8 cellular contexts compared by ENCODE assay signal in the genomic region with DNA sequence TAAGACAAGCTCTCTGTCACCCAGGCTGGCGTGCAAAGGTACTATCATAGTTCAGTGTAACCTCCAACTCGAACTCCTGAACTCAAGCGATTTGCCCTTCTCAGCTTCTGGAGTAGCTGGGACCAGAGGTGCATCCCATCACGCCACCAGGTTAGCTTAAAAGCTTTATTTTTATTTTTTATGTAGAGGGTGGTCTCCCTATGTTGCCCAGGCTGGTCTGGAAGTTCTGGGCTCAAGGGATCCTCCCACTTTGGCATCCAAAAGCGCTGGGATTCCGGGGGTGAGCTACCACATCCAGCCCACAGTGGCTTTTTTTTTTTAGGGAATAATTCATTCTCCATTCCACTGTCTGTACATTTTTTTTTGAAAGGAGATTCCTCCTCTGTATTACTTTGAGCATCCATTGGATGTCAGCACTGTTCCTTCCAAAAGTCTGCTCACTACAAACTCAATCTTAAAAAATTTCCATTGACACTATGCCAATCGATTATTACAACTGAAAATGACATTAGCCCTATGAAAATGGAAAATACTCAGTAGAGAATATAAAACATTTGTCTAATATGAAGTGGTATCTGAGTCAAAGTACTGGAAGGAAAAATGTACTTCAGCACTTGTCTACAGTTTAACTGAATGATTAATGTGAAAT. TPM values are rescaled to one million over a fixed set of nuclear protein-coding genes. Genes with fewer than 3 reads are reported as not detected.
DNase-seq lines count a peak whose midpoint lies in the region; ATAC-seq and TF ChIP-seq lines count a peak whose summit lies in the region.

No MANE protein-coding gene starts in this region.

- no peaks in the 10 kb centered on the region for H3K27me3 ChIP-seq in Peyer's patch
- no peaks in the 10 kb centered on the region for H3K27me3 ChIP-seq in effector memory CD4-positive, alpha-beta T cell (replicated peaks; ENCODE audit: control insufficient read depth, insufficient read depth, low read length, poor library complexity, severe bottlenecking)

- H3K4me3 ChIP-seq in AG04449 (ENCODE audit: low read depth, low read length) (peak overlapping the region; percentile 93), Peyer's patch (peak overlapping the region; percentile 88 to 98 (median 93))
- peak overlapping the region; percentile 72 for H3K4me3 ChIP-seq in effector memory CD4-positive, alpha-beta T cell (ENCODE audit: insufficient read depth, low read depth, low read length, poor library complexity, severe bottlenecking)

- peak overlapping the region; percentile 100 for H3K27ac Mint-ChIP-seq in naive B cell

- TF ChIP-seq CTCF in AG04449 (IDR thresholded peaks at IDR 0.05; ENCODE audit: insufficient read depth, low read length, missing control alignments) (peak; percentile 24), GM12872 (IDR thresholded peaks at IDR 0.05; ENCODE audit: insufficient read depth, low read depth, low read length) (peak; percentile 42; the same call in 1 of the 3 replicates), Peyer's patch (IDR thresholded peaks at IDR 0.05) (peak in 5 of 6 experiments; percentile 24 to 61 (median 56))

- H3K4me1 Mint-ChIP-seq in naive B cell, result peaks cover 54 to 73% (median 59%) of the 10 kb centered on the region in 3 donors

- peak overlapping the region; percentile 86 to 100 (median 97) for H3K4me3 Mint-ChIP-seq in naive B cell

- DNase-seq in AG04449 (ENCODE audit: low read depth, low spot score), result no peak
- peak in 1 of 3 donors; percentile 44 for DNase-seq in Peyer's patch
- DNase-seq in effector memory CD4-positive, alpha-beta T cell, result no peak
- no peak for DNase-seq in naive B cell
- no peak for DNase-seq in DMS153 treated with DMSO at 0.1 percent for 48 hours (lab: John Stamatoyannopoulos, UW; ENCODE audit: unreplicated experiment)

- CTCF ChIA-PET in AG04449 (lab: Yijun Ruan, JAX), result interaction anchor here (0.5 to 5.9 kb wide), 27 partner anchors 10 to 1050 kb away, joined by 3 to 44 read pairs (median 4); a partner anchor contains a TSS

- no peaks in the 10 kb centered on the region for H3K9me3 ChIP-seq in Peyer's patch
- no peaks in the 10 kb centered on the region for H3K9me3 ChIP-seq in effector memory CD4-positive, alpha-beta T cell (ENCODE audit: control insufficient read depth, low read length)

- POLR2A ChIA-PET in AG04449 (lab: Yijun Ruan, JAX), result interaction anchor here (0.6 to 1.6 kb wide), 3 partner anchors 10 to 90 kb away, joined by 3 read pairs; no protein-coding TSS in a partner anchor

- H3K4me1 ChIP-seq in Peyer's patch, result peaks cover 0 to 49% (median 19%) of the 10 kb centered on the region in 4 donors
- H3K4me1 ChIP-seq in effector memory CD4-positive, alpha-beta T cell (ENCODE audit: control insufficient read depth, insufficient read depth, low read length, poor library complexity, severe bottlenecking), result peaks cover 42% of the 10 kb centered on the region

- H3K27me3 Mint-ChIP-seq in naive B cell, result no peaks in the 10 kb centered on the region

- TF ChIP-seq POLR2A in Peyer's patch (IDR thresholded peaks at IDR 0.05), result no peak

- ATAC-seq in naive B cell (ENCODE audit: low read depth in 2 of 2) (no peak), HG03521 (IDR thresholded peaks at IDR 0.05; ENCODE audit: unreplicated experiment) (no peak), HG03432 (IDR thresholded peaks at IDR 0.05; ENCODE audit: unreplicated experiment) (no peak)

- no peaks in the 10 kb centered on the region for H3K36me3 ChIP-seq in Peyer's patch
- H3K36me3 ChIP-seq in effector memory CD4-positive, alpha-beta T cell (ENCODE audit: control insufficient read depth, insufficient read depth, low read length), result peaks cover 3% of the 10 kb centered on the region

- peak overlapping the region; percentile 98 to 100 (median 100) for H3K27ac ChIP-seq in Peyer's patch
- H3K27ac ChIP-seq in effector memory CD4-positive, alpha-beta T cell (ENCODE audit: insufficient read depth, low read length, poor library complexity, severe bottlenecking), result peak overlapping the region; percentile 99

- H3K36me3 Mint-ChIP-seq in naive B cell, result peaks cover 0 to 3% of the 10 kb centered on the region in 2 donors

- no peaks in the 10 kb centered on the region for H3K9me3 Mint-ChIP-seq in naive B cell

RNA-seq across cellular contexts. Expression of a gene that starts 1.3 kb away (rescaled TPM):
- 10 to 100 TPM; 12.3 to 66.0 (median 18.2) TPM for total RNA-seq in Peyer's patch
- polyA plus RNA-seq in naive B cell (ENCODE audit: low read depth in 6 of 6), result 100 to 1,000 TPM in 2 of 6 donors, 10 to 100 TPM in 4; 63.3 to 120 (median 85.8) TPM

RNA-seq across cellular contexts. Expression of a gene that starts 1.9 kb away (rescaled TPM):
- total RNA-seq in Peyer's patch, result 10 to 100 TPM; 42.4 to 58.3 (median 45.9) TPM
- 10 to 100 TPM in 1 of 6 donors, 1 to 10 TPM in 5; 5.4 to 12.4 (median 8.1) TPM for polyA plus RNA-seq in naive B cell (ENCODE audit: low read depth in 6 of 6)

RNA-seq across cellular contexts. Expression of a gene that starts 45.5 kb away (rescaled TPM):
- 1 to 10 TPM in 3 of 4 donors, not detected in 1; 3.5 to 6.8 (median 5.3) TPM for total RNA-seq in Peyer's patch
- under 1 TPM in 3 of 6 donors, not detected in 3; 0.15 to 0.35 (median 0.28) TPM for polyA plus RNA-seq in naive B cell (ENCODE audit: low read depth in 6 of 6)
